ENCODE assay signal across 16 cellular contexts in genomic region chr3:55896155-55896554, GRCh38.
DNase-seq lines count a peak whose midpoint lies in the region; ATAC-seq and TF ChIP-seq lines count a peak whose summit lies in the region.
"Had no signal": no experiment of that assay in that cellular context is flagged by ENCODE, and none has a peak within 500 bp of the region (broad histone marks: within the 10 kb centered on the region; RNA-seq: fewer than 3 reads in every experiment).

No MANE protein-coding gene starts in this region.

- no peaks in the 10 kb centered on the region for H3K36me3 ChIP-seq in GM23338 (ENCODE audit: insufficient read depth)
- no peaks in the 10 kb centered on the region for H3K36me3 ChIP-seq in neural progenitor cell
- no peaks in the 10 kb centered on the region for H3K36me3 ChIP-seq in BE2C

- H3K36me3 Mint-ChIP-seq in GM23338 (ENCODE audit: low read depth), result no peaks in the 10 kb centered on the region
- H3K36me3 Mint-ChIP-seq in neural progenitor cell, result no peaks in the 10 kb centered on the region
- H3K36me3 Mint-ChIP-seq: CD4-positive, CD25-positive, alpha-beta regulatory T cell had no signal

- DNase-seq in GM23338 (ENCODE audit: low spot score) (no peak), NCI-H2081 treated with DMSO at 0.1 percent for 48 hours (lab: John Stamatoyannopoulos, UW) (peak; percentile 73), NCI-H748 (lab: John Stamatoyannopoulos, UW; ENCODE audit: unreplicated experiment) (peak; percentile 90), neural progenitor cell (ENCODE audit: low spot score) (peak; percentile 73), BE2C (no peak), lower leg skin (ENCODE audit: low spot score in 2 of 2) (no peak), UCSD-AML1 (lab: John Stamatoyannopoulos, UW; ENCODE audit: unreplicated experiment) (no peak)
- DNase-seq: CD4-positive, CD25-positive, alpha-beta regulatory T cell; EL; NCI-H1436; NCI-H446; NCI-H526 treated with DMSO at 0.1 percent for 48 hours; OCI-M1; Right ventricle myocardium superior; SW 1271 had no signal

- 11 to 88% methylated on average over 1 of the region's 1 CpG for WGBS in lower leg skin, 2 donors

- H2AFZ ChIP-seq in GM23338 (no peak overlapping the region), neural progenitor cell (replicated peaks) (no peak overlapping the region)

- H3K4me1 ChIP-seq in GM23338 (ENCODE audit: insufficient read depth), result no peaks in the 10 kb centered on the region; the same call in 1 of the 2 replicates
- peaks cover 26% of the 10 kb centered on the region for H3K4me1 ChIP-seq in neural progenitor cell
- H3K4me1 ChIP-seq in BE2C, result no peaks in the 10 kb centered on the region

- no peaks in the 10 kb centered on the region for H4K20me1 ChIP-seq in GM23338 (replicated peaks; ENCODE audit: insufficient read depth)
- H4K20me1 ChIP-seq in neural progenitor cell (ENCODE audit: low read depth), result no peaks in the 10 kb centered on the region

- H3K4me2 ChIP-seq in GM23338 (no peak overlapping the region), neural progenitor cell (peak overlapping the region; percentile 60)

- no peaks in the 10 kb centered on the region for H3K9me3 Mint-ChIP-seq in GM23338
- H3K9me3 Mint-ChIP-seq in neural progenitor cell, result no peaks in the 10 kb centered on the region

- no peaks in the 10 kb centered on the region for H3K9me2 ChIP-seq in GM23338 (ENCODE audit: insufficient read depth)

- H3K4me3 ChIP-seq in GM23338 (no peak overlapping the region), neural progenitor cell (peak overlapping the region; percentile 15), BE2C (ENCODE audit: low read depth, low read length) (no peak overlapping the region), lower leg skin (ENCODE audit: low read depth, poor library complexity, severe bottlenecking) (no peak overlapping the region)

- H3K4me3 Mint-ChIP-seq in GM23338 (no peak overlapping the region), neural progenitor cell (no peak overlapping the region)
- H3K4me3 Mint-ChIP-seq: B cell; CD4-positive, CD25-positive, alpha-beta regulatory T cell had no signal

- H3K27ac Mint-ChIP-seq in GM23338 (no peak overlapping the region), neural progenitor cell (no peak overlapping the region)
- H3K27ac Mint-ChIP-seq: B cell; CD4-positive, CD25-positive, alpha-beta regulatory T cell had no signal

- no peak for TF ChIP-seq POLR2A in lower leg skin (IDR thresholded peaks at IDR 0.05)

- peaks cover 16% of the 10 kb centered on the region for H3K4me1 Mint-ChIP-seq in GM23338
- H3K4me1 Mint-ChIP-seq in neural progenitor cell, result peaks cover 16% of the 10 kb centered on the region
- H3K4me1 Mint-ChIP-seq: B cell; CD4-positive, CD25-positive, alpha-beta regulatory T cell had no signal

- no peak for TF ChIP-seq CTCF in GM23338 (conservative IDR thresholded peaks at IDR 0.05; ENCODE audit: low read depth in 2 of 2)
- TF ChIP-seq CTCF in neural progenitor cell (IDR thresholded peaks at IDR 0.05), result no peak
- TF ChIP-seq CTCF in BE2C (IDR thresholded peaks at IDR 0.05; ENCODE audit: low read depth, low read length), result no peak
- no peak for TF ChIP-seq CTCF in lower leg skin (IDR thresholded peaks at IDR 0.05)

- no peaks in the 10 kb centered on the region for H3K27me3 ChIP-seq in GM23338 (ENCODE audit: insufficient read depth)
- no peaks in the 10 kb centered on the region for H3K27me3 ChIP-seq in neural progenitor cell
- H3K27me3 ChIP-seq in BE2C, result no peaks in the 10 kb centered on the region

- no peak overlapping the region for H3K9ac ChIP-seq in neural progenitor cell

- H3K27me3 Mint-ChIP-seq in GM23338 (ENCODE audit: insufficient read depth, low read depth, poor library complexity), result no peaks in the 10 kb centered on the region
- peaks cover 4% of the 10 kb centered on the region for H3K27me3 Mint-ChIP-seq in neural progenitor cell (ENCODE audit: insufficient read depth, low read depth)

- ATAC-seq in GM23338, result peak; percentile 41; the same call in 2 of the 3 replicates

- H3K9me3 ChIP-seq in neural progenitor cell (ENCODE audit: low read depth), result no peaks in the 10 kb centered on the region
- H3K9me3 ChIP-seq in BE2C, result no peaks in the 10 kb centered on the region

- H3K79me2 ChIP-seq in GM23338 (replicated peaks; ENCODE audit: insufficient read depth) (no peaks in the 10 kb centered on the region), neural progenitor cell (ENCODE audit: low read depth) (no peaks in the 10 kb centered on the region)

- intact Hi-C loops in lower leg skin (cut with DNase I; ENCODE audit: low total_unique reads), result no loop called here

- H3F3A ChIP-seq in GM23338 (replicated peaks; ENCODE audit: low read depth) (no peaks in the 10 kb centered on the region), neural progenitor cell (ENCODE audit: low read depth) (peaks cover 27% of the 10 kb centered on the region)

- H3K27ac ChIP-seq in GM23338 (ENCODE audit: low read depth), result no peak overlapping the region
- peak overlapping the region; percentile 40 for H3K27ac ChIP-seq in neural progenitor cell

TF ChIP-seq in GM23338, 12 proteins besides CTCF, POLR2A, EP300 and RAD21:
- no peak for TF ChIP-seq NANOG (IDR thresholded peaks at IDR 0.05; ENCODE audit: borderline replicate concordance)

Comparison
In these comparisons a context has a peak if more than half of its experiments do, and no peak if none do; other contexts are left out.
1. DNase-seq: peak in NCI-H2081 treated with DMSO at 0.1 percent for 48 hours (single experiment), NCI-H748 (single experiment) and neural progenitor cell (single experiment); none in GM23338 (single experiment), BE2C (single experiment), lower leg skin (0 of 2) and UCSD-AML1 (single experiment).